Comparison of ENCODE assay signal across 1 cellular context in the genomic region with DNA sequence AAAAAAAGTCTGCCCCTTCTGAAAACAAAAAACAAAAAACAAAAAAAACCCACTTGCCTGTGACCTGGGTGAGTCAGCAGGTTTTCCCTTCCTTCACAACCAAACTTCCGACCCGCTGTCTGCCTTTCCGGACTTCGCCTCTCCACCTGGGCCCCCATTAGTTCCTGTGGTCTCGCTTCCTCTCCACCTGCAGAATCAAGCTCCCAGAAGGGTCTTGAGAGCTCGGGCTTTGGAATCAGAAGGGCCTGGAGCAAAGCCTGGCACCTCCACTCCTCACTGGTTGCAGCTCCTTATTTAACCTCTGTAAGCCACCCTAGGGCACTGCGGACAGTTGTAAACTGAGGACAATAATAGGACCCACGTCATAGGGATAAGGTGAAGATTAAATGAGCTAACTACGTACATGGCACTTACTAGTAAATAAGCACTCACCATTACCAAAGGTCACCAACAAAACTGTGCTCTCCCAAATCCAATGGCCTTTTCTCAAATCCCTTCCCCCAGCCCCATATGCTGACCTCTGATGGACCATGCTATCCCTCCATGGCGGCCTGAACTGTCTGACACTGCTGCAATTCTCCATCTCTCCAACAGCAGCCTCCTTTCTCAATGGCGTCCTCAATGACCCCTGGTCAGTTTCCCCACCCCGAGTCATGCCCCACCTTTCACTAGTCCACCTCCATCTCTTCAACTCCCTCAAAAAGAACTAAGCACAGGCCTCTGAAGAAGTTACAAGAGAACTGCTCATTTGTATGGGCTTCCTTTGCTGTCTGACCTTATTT.
TF ChIP-seq lines count a peak whose summit lies in the region.

No MANE protein-coding gene starts in this region.

TF ChIP-seq in H1, 55 proteins besides CTCF, POLR2A, EP300 and RAD21:
- TF ChIP-seq, protein P1, sequence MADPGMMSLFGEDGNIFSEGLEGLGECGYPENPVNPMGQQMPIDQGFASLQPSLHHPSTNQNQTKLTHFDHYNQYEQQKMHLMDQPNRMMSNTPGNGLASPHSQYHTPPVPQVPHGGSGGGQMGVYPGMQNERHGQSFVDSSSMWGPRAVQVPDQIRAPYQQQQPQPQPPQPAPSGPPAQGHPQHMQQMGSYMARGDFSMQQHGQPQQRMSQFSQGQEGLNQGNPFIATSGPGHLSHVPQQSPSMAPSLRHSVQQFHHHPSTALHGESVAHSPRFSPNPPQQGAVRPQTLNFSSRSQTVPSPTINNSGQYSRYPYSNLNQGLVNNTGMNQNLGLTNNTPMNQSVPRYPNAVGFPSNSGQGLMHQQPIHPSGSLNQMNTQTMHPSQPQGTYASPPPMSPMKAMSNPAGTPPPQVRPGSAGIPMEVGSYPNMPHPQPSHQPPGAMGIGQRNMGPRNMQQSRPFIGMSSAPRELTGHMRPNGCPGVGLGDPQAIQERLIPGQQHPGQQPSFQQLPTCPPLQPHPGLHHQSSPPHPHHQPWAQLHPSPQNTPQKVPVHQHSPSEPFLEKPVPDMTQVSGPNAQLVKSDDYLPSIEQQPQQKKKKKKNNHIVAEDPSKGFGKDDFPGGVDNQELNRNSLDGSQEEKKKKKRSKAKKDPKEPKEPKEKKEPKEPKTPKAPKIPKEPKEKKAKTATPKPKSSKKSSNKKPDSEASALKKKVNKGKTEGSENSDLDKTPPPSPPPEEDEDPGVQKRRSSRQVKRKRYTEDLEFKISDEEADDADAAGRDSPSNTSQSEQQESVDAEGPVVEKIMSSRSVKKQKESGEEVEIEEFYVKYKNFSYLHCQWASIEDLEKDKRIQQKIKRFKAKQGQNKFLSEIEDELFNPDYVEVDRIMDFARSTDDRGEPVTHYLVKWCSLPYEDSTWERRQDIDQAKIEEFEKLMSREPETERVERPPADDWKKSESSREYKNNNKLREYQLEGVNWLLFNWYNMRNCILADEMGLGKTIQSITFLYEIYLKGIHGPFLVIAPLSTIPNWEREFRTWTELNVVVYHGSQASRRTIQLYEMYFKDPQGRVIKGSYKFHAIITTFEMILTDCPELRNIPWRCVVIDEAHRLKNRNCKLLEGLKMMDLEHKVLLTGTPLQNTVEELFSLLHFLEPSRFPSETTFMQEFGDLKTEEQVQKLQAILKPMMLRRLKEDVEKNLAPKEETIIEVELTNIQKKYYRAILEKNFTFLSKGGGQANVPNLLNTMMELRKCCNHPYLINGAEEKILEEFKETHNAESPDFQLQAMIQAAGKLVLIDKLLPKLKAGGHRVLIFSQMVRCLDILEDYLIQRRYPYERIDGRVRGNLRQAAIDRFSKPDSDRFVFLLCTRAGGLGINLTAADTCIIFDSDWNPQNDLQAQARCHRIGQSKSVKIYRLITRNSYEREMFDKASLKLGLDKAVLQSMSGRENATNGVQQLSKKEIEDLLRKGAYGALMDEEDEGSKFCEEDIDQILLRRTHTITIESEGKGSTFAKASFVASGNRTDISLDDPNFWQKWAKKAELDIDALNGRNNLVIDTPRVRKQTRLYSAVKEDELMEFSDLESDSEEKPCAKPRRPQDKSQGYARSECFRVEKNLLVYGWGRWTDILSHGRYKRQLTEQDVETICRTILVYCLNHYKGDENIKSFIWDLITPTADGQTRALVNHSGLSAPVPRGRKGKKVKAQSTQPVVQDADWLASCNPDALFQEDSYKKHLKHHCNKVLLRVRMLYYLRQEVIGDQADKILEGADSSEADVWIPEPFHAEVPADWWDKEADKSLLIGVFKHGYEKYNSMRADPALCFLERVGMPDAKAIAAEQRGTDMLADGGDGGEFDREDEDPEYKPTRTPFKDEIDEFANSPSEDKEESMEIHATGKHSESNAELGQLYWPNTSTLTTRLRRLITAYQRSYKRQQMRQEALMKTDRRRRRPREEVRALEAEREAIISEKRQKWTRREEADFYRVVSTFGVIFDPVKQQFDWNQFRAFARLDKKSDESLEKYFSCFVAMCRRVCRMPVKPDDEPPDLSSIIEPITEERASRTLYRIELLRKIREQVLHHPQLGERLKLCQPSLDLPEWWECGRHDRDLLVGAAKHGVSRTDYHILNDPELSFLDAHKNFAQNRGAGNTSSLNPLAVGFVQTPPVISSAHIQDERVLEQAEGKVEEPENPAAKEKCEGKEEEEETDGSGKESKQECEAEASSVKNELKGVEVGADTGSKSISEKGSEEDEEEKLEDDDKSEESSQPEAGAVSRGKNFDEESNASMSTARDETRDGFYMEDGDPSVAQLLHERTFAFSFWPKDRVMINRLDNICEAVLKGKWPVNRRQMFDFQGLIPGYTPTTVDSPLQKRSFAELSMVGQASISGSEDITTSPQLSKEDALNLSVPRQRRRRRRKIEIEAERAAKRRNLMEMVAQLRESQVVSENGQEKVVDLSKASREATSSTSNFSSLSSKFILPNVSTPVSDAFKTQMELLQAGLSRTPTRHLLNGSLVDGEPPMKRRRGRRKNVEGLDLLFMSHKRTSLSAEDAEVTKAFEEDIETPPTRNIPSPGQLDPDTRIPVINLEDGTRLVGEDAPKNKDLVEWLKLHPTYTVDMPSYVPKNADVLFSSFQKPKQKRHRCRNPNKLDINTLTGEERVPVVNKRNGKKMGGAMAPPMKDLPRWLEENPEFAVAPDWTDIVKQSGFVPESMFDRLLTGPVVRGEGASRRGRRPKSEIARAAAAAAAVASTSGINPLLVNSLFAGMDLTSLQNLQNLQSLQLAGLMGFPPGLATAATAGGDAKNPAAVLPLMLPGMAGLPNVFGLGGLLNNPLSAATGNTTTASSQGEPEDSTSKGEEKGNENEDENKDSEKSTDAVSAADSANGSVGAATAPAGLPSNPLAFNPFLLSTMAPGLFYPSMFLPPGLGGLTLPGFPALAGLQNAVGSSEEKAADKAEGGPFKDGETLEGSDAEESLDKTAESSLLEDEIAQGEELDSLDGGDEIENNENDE (IDR thresholded peaks at IDR 0.05; ENCODE audit: insufficient replicate concordance, low read length), result no peak
- TF ChIP-seq ZNF274 (IDR thresholded peaks at IDR 0.05; ENCODE audit: borderline replicate concordance, extremely low read depth, low read length), result no peak
- TF ChIP-seq BACH1 (IDR thresholded peaks at IDR 0.05; ENCODE audit: low read length), result no peak
- TF ChIP-seq TAF7 (optimal IDR thresholded peaks at IDR 0.05; ENCODE audit: borderline replicate concordance, low read depth, low read length), result no peak
- TF ChIP-seq RXRA (IDR thresholded peaks at IDR 0.05; ENCODE audit: insufficient read depth, low read depth, low read length), result no peak
- no peak for TF ChIP-seq NANOG (IDR thresholded peaks at IDR 0.05; ENCODE audit: insufficient read depth, low read depth, low read length, poor library complexity, severe bottlenecking)
- TF ChIP-seq, protein P2, sequence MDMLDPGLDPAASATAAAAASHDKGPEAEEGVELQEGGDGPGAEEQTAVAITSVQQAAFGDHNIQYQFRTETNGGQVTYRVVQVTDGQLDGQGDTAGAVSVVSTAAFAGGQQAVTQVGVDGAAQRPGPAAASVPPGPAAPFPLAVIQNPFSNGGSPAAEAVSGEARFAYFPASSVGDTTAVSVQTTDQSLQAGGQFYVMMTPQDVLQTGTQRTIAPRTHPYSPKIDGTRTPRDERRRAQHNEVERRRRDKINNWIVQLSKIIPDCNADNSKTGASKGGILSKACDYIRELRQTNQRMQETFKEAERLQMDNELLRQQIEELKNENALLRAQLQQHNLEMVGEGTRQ (IDR thresholded peaks at IDR 0.05; ENCODE audit: low read length), result no peak
- no peak for TF ChIP-seq HDAC6 (IDR thresholded peaks at IDR 0.05; ENCODE audit: low read depth, low read length)
